ENCODE assay signal across 1 cellular context in the genomic region with DNA sequence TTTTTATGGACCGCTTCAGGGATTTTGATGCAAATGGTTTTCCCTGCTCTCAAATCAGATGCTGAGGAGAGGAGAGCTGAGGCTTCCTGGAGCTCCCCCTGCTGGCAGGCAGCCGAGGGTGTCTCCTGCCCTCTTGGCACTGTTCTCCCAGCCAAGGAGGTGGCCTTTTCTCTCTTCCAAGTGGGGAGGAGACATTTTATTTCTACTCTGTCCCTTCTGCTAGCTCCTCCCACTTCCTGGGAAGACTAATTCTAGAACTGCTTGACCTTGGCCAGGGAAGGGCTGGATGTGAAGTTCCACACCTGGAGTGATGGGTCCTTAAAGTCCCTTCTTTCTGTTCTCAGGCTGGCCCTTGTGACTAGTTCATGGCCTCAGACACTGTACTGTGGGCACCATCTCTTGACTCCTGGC.
TF ChIP-seq lines count a peak whose summit lies in the region.

No MANE protein-coding gene starts in this region.

TF ChIP-seq in H1, 55 proteins besides CTCF, POLR2A, EP300 and RAD21:
- TF ChIP-seq NRF1 (IDR thresholded peaks at IDR 0.05; ENCODE audit: low read depth, low read length) (no peak), CHD2 (IDR thresholded peaks at IDR 0.05; ENCODE audit: low read length) (no peak), TAF7 (optimal IDR thresholded peaks at IDR 0.05; ENCODE audit: borderline replicate concordance, low read depth, low read length) (no peak), MAFK (IDR thresholded peaks at IDR 0.05; ENCODE audit: low read depth, low read length) (no peak), NANOG (IDR thresholded peaks at IDR 0.05; ENCODE audit: insufficient read depth, low read depth, low read length, poor library complexity, severe bottlenecking) (no peak), TCF12 (IDR thresholded peaks at IDR 0.05; ENCODE audit: low read depth, low read length) (no peak), CBX5 (IDR thresholded peaks at IDR 0.05; ENCODE audit: low read depth, low read length) (no peak), CHD1 (IDR thresholded peaks at IDR 0.05; ENCODE audit: low read depth, low read length) (no peak), SIN3A (conservative IDR thresholded peaks at IDR 0.05 in 1 of 2, IDR thresholded peaks at IDR 0.05 in 1 of 2; ENCODE audit: low read depth in 1 of 2, low read length in 2 of 2) (0 out of 4 replicates have a peak, but pooled peaks have one; percentile 25 to 27), TEAD4 (IDR thresholded peaks at IDR 0.05; ENCODE audit: low read depth, low read length) (peak; percentile 59), HDAC6 (IDR thresholded peaks at IDR 0.05; ENCODE audit: low read depth, low read length) (no peak)
